ENCODE assay signal across 1 cellular context in the genomic region with DNA sequence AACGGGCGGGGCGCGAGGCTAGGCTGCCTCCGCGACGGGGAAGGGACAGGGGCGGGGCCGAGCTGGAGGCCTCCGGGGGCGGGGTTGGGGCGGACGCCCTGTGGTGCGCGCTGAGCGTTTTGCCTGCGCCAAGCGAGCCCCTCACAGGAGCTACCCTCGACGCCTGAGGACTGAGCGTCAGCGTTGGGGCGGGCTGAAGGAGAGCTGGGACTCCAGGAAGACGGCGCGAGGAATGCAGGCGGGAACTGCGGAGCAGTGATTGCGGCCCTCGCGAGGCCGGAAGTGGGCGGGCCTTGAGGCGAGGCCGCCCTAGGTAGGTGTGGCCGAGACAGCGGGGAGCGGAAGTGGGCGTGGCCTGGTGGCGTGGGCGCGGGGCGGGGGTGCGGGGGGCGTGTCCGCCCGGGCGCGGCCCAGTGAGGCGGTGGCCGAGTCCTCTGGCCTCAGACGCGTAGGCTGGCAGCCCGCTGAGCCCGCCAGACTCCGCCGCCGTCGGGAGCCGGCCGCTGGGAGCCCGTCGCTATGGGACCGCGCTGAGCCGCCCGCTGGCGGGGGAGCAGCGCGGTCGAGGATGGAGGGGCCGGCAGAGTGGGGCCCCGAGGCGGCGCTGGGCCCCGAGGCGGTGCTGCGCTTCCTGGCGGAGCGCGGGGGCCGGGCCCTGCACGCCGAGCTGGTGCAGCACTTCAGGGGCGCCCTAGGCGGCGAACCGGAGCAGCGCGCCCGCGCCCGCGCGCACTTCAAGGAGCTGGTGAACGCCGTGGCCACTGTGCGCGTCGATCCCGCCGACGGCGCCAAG.
TF ChIP-seq lines count a peak whose summit lies in the region.

A gene (minus strand): TSS at position 45 of the 793 bp plus-strand sequence. CDS start 139 bp downstream, outside the sequence.
A gene with protein sequence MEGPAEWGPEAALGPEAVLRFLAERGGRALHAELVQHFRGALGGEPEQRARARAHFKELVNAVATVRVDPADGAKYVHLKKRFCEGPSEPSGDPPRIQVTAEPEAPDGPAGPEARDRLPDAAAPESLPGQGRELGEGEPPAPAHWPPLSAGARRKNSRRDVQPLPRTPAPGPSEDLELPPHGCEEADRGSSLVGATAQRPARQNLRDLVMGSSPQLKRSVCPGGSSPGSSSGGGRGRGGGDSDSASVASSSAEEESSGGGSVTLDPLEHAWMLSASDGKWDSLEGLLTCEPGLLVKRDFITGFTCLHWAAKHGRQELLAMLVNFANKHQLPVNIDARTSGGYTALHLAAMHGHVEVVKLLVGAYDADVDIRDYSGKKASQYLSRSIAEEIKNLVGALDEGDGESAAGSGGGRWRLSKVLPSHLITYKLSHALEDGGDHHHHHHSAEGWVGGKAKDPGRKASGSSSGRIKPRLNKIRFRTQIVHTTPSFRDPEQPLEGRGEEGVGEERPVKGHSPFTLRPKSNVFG (plus strand): TSS at position 443 of the 793 bp plus-strand sequence. CDS start 126 bp downstream, at position 569.

TF ChIP-seq in WTC11, 78 proteins besides CTCF, POLR2A, EP300 and RAD21 (continued from another document and continues in another):
- TF ChIP-seq, protein P1, sequence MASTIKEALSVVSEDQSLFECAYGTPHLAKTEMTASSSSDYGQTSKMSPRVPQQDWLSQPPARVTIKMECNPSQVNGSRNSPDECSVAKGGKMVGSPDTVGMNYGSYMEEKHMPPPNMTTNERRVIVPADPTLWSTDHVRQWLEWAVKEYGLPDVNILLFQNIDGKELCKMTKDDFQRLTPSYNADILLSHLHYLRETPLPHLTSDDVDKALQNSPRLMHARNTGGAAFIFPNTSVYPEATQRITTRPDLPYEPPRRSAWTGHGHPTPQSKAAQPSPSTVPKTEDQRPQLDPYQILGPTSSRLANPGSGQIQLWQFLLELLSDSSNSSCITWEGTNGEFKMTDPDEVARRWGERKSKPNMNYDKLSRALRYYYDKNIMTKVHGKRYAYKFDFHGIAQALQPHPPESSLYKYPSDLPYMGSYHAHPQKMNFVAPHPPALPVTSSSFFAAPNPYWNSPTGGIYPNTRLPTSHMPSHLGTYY (CRISPR knock-in tag; IDR thresholded peaks at IDR 0.05) = no peak
- peak; percentile 51 for TF ChIP-seq ESRRA (CRISPR knock-in tag; IDR thresholded peaks at IDR 0.05; ENCODE audit: borderline replicate concordance)
- peak; percentile 56; the same call in 1 of the 2 replicates for TF ChIP-seq ZNF232 (CRISPR knock-in tag; IDR thresholded peaks at IDR 0.05)
- TF ChIP-seq ETV6 (CRISPR knock-in tag; IDR thresholded peaks at IDR 0.05) = peak; percentile 78; the same call in 1 of the 2 replicates
- TF ChIP-seq SMAD4 (CRISPR knock-in tag; IDR thresholded peaks at IDR 0.05) = no peak
- TF ChIP-seq, protein P2, sequence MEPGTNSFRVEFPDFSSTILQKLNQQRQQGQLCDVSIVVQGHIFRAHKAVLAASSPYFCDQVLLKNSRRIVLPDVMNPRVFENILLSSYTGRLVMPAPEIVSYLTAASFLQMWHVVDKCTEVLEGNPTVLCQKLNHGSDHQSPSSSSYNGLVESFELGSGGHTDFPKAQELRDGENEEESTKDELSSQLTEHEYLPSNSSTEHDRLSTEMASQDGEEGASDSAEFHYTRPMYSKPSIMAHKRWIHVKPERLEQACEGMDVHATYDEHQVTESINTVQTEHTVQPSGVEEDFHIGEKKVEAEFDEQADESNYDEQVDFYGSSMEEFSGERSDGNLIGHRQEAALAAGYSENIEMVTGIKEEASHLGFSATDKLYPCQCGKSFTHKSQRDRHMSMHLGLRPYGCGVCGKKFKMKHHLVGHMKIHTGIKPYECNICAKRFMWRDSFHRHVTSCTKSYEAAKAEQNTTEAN (CRISPR knock-in tag; IDR thresholded peaks at IDR 0.05) = no peak
- TF ChIP-seq ATF1 (CRISPR knock-in tag; IDR thresholded peaks at IDR 0.05) = no peak
- TF ChIP-seq IRF2 (CRISPR knock-in tag; IDR thresholded peaks at IDR 0.05; ENCODE audit: borderline replicate concordance, low read depth) = no peak
- TF ChIP-seq, protein P3, sequence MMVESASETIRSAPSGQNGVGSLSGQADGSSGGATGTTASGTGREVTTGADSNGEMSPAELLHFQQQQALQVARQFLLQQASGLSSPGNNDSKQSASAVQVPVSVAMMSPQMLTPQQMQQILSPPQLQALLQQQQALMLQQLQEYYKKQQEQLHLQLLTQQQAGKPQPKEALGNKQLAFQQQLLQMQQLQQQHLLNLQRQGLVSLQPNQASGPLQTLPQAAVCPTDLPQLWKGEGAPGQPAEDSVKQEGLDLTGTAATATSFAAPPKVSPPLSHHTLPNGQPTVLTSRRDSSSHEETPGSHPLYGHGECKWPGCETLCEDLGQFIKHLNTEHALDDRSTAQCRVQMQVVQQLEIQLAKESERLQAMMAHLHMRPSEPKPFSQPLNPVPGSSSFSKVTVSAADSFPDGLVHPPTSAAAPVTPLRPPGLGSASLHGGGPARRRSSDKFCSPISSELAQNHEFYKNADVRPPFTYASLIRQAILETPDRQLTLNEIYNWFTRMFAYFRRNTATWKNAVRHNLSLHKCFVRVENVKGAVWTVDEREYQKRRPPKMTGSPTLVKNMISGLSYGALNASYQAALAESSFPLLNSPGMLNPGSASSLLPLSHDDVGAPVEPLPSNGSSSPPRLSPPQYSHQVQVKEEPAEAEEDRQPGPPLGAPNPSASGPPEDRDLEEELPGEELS (CRISPR knock-in tag; IDR thresholded peaks at IDR 0.05) = peak; percentile 75
- TF ChIP-seq JAZF1 (CRISPR knock-in tag; IDR thresholded peaks at IDR 0.05) = no peak
- TF ChIP-seq ZNF423 (CRISPR knock-in tag; IDR thresholded peaks at IDR 0.05) = no peak
- TF ChIP-seq, protein P4, sequence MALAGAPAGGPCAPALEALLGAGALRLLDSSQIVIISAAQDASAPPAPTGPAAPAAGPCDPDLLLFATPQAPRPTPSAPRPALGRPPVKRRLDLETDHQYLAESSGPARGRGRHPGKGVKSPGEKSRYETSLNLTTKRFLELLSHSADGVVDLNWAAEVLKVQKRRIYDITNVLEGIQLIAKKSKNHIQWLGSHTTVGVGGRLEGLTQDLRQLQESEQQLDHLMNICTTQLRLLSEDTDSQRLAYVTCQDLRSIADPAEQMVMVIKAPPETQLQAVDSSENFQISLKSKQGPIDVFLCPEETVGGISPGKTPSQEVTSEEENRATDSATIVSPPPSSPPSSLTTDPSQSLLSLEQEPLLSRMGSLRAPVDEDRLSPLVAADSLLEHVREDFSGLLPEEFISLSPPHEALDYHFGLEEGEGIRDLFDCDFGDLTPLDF (CRISPR knock-in tag; IDR thresholded peaks at IDR 0.05) = 0 out of 2 replicates have a peak, but pooled peaks have one; percentile 38
- TF ChIP-seq, protein P5, sequence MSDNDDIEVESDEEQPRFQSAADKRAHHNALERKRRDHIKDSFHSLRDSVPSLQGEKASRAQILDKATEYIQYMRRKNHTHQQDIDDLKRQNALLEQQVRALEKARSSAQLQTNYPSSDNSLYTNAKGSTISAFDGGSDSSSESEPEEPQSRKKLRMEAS (CRISPR knock-in tag; IDR thresholded peaks at IDR 0.05) = peak; percentile 88
- TF ChIP-seq NR2C2 (CRISPR knock-in tag; IDR thresholded peaks at IDR 0.05) = no peak
- peak; percentile 79; the same call in 1 of the 2 replicates for TF ChIP-seq ZNF263 (CRISPR knock-in tag; IDR thresholded peaks at IDR 0.05; ENCODE audit: low read depth)
- TF ChIP-seq ZNF671 (CRISPR knock-in tag; IDR thresholded peaks at IDR 0.05) = no peak
- TF ChIP-seq, protein P6, sequence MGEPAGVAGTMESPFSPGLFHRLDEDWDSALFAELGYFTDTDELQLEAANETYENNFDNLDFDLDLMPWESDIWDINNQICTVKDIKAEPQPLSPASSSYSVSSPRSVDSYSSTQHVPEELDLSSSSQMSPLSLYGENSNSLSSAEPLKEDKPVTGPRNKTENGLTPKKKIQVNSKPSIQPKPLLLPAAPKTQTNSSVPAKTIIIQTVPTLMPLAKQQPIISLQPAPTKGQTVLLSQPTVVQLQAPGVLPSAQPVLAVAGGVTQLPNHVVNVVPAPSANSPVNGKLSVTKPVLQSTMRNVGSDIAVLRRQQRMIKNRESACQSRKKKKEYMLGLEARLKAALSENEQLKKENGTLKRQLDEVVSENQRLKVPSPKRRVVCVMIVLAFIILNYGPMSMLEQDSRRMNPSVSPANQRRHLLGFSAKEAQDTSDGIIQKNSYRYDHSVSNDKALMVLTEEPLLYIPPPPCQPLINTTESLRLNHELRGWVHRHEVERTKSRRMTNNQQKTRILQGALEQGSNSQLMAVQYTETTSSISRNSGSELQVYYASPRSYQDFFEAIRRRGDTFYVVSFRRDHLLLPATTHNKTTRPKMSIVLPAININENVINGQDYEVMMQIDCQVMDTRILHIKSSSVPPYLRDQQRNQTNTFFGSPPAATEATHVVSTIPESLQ (CRISPR knock-in tag; IDR thresholded peaks at IDR 0.05) = no peak
- TF ChIP-seq RELA (CRISPR knock-in tag; IDR thresholded peaks at IDR 0.05; ENCODE audit: borderline replicate concordance) = no peak
- TF ChIP-seq, protein P7, sequence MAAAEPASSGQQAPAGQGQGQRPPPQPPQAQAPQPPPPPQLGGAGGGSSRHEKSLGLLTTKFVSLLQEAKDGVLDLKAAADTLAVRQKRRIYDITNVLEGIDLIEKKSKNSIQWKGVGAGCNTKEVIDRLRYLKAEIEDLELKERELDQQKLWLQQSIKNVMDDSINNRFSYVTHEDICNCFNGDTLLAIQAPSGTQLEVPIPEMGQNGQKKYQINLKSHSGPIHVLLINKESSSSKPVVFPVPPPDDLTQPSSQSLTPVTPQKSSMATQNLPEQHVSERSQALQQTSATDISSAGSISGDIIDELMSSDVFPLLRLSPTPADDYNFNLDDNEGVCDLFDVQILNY (CRISPR knock-in tag; IDR thresholded peaks at IDR 0.05) = peak; percentile 75; the same call in 1 of the 2 replicates
- TF ChIP-seq, protein P8, sequence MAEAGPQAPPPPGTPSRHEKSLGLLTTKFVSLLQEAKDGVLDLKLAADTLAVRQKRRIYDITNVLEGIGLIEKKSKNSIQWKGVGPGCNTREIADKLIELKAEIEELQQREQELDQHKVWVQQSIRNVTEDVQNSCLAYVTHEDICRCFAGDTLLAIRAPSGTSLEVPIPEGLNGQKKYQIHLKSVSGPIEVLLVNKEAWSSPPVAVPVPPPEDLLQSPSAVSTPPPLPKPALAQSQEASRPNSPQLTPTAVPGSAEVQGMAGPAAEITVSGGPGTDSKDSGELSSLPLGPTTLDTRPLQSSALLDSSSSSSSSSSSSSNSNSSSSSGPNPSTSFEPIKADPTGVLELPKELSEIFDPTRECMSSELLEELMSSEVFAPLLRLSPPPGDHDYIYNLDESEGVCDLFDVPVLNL (CRISPR knock-in tag; IDR thresholded peaks at IDR 0.05; ENCODE audit: borderline replicate concordance, low read depth) = no peak
- TF ChIP-seq, protein P9, sequence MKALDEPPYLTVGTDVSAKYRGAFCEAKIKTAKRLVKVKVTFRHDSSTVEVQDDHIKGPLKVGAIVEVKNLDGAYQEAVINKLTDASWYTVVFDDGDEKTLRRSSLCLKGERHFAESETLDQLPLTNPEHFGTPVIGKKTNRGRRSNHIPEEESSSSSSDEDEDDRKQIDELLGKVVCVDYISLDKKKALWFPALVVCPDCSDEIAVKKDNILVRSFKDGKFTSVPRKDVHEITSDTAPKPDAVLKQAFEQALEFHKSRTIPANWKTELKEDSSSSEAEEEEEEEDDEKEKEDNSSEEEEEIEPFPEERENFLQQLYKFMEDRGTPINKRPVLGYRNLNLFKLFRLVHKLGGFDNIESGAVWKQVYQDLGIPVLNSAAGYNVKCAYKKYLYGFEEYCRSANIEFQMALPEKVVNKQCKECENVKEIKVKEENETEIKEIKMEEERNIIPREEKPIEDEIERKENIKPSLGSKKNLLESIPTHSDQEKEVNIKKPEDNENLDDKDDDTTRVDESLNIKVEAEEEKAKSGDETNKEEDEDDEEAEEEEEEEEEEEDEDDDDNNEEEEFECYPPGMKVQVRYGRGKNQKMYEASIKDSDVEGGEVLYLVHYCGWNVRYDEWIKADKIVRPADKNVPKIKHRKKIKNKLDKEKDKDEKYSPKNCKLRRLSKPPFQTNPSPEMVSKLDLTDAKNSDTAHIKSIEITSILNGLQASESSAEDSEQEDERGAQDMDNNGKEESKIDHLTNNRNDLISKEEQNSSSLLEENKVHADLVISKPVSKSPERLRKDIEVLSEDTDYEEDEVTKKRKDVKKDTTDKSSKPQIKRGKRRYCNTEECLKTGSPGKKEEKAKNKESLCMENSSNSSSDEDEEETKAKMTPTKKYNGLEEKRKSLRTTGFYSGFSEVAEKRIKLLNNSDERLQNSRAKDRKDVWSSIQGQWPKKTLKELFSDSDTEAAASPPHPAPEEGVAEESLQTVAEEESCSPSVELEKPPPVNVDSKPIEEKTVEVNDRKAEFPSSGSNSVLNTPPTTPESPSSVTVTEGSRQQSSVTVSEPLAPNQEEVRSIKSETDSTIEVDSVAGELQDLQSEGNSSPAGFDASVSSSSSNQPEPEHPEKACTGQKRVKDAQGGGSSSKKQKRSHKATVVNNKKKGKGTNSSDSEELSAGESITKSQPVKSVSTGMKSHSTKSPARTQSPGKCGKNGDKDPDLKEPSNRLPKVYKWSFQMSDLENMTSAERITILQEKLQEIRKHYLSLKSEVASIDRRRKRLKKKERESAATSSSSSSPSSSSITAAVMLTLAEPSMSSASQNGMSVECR (CRISPR knock-in tag; IDR thresholded peaks at IDR 0.05; ENCODE audit: borderline replicate concordance) = peak; percentile 80
- peak; percentile 87 for TF ChIP-seq GABPB1 (CRISPR knock-in tag; IDR thresholded peaks at IDR 0.05)
- TF ChIP-seq, protein P10, sequence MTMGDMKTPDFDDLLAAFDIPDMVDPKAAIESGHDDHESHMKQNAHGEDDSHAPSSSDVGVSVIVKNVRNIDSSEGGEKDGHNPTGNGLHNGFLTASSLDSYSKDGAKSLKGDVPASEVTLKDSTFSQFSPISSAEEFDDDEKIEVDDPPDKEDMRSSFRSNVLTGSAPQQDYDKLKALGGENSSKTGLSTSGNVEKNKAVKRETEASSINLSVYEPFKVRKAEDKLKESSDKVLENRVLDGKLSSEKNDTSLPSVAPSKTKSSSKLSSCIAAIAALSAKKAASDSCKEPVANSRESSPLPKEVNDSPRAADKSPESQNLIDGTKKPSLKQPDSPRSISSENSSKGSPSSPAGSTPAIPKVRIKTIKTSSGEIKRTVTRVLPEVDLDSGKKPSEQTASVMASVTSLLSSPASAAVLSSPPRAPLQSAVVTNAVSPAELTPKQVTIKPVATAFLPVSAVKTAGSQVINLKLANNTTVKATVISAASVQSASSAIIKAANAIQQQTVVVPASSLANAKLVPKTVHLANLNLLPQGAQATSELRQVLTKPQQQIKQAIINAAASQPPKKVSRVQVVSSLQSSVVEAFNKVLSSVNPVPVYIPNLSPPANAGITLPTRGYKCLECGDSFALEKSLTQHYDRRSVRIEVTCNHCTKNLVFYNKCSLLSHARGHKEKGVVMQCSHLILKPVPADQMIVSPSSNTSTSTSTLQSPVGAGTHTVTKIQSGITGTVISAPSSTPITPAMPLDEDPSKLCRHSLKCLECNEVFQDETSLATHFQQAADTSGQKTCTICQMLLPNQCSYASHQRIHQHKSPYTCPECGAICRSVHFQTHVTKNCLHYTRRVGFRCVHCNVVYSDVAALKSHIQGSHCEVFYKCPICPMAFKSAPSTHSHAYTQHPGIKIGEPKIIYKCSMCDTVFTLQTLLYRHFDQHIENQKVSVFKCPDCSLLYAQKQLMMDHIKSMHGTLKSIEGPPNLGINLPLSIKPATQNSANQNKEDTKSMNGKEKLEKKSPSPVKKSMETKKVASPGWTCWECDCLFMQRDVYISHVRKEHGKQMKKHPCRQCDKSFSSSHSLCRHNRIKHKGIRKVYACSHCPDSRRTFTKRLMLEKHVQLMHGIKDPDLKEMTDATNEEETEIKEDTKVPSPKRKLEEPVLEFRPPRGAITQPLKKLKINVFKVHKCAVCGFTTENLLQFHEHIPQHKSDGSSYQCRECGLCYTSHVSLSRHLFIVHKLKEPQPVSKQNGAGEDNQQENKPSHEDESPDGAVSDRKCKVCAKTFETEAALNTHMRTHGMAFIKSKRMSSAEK (CRISPR knock-in tag; IDR thresholded peaks at IDR 0.05; ENCODE audit: borderline replicate concordance) = no peak
- TF ChIP-seq NR1H2 (CRISPR knock-in tag; IDR thresholded peaks at IDR 0.05) = no peak
- TF ChIP-seq KAT7 (CRISPR knock-in tag; IDR thresholded peaks at IDR 0.05; ENCODE audit: borderline replicate concordance) = no peak
- TF ChIP-seq HMGA2 (CRISPR knock-in tag; IDR thresholded peaks at IDR 0.05) = no peak
- TF ChIP-seq PRRX2 (CRISPR knock-in tag; IDR thresholded peaks at IDR 0.05) = no peak
- TF ChIP-seq SMAD3 (CRISPR knock-in tag; IDR thresholded peaks at IDR 0.05; ENCODE audit: borderline replicate concordance) = peak; percentile 45; the same call in 1 of the 2 replicates
